8 cellular contexts compared by ENCODE assay signal in the genomic region with DNA sequence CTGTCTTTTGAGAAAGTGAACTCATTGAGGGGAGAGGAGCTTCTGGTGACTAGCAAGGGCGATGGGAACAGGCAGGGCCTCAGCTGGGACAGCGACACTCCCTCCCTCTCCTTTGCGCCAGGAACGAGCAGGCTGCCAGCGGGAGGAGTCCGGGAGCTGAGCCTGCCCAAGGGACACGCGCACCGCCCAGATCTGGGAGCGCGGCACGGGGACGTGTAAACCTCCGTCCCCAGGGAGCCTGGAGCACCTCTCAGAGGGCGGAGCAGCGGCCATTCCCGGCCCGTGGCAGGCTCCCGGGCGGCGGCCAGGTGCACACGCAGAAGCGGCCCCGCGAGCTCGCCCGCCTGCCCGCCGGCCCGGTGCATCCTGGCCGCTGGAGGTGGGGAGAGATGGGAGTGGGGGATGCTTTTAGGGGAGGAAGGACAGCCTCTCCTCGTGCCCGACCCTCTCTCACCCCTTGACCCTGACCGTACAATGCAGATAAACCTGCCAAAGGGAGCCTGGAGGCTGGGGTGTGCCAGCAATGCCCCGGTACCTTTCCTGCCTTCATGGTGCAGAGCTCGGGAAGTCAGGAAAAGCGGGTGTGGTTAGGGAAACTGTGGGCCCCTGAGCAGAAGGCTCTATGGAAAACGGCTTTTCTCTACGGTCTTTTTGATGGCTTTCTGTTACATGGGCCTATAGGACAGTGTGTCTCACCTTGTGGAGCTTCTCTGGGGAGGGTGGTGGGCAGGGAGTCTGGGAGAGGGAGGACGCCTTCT. TPM values are rescaled to one million over a fixed set of nuclear protein-coding genes. Genes with fewer than 3 reads are reported as not detected.
DNase-seq lines count a peak whose midpoint lies in the region; ATAC-seq and TF ChIP-seq lines count a peak whose summit lies in the region.

No MANE protein-coding gene starts in this region.

- H3K9ac ChIP-seq in SK-N-SH, result no peak overlapping the region

- intact Hi-C loops in sciatic nerve (cut with DNase I), result no loop called here

- TF ChIP-seq EP300 in SK-N-SH (IDR thresholded peaks at IDR 0.05; ENCODE audit: borderline replicate concordance in 1 of 2, low read depth in 1 of 2, low read length in 1 of 2), result no peak

- no peaks in the 10 kb centered on the region for H3K9me3 ChIP-seq in HEK293 (ENCODE audit: control insufficient read depth, insufficient read depth, low read depth, low read length)
- no peaks in the 10 kb centered on the region for H3K9me3 ChIP-seq in SK-N-SH

- H3K27ac ChIP-seq in HEK293 (ENCODE audit: extremely low read depth, low read depth, low read length), result no peak overlapping the region; the same call in 1 of the 2 replicates
- no peak overlapping the region for H3K27ac ChIP-seq in SK-N-SH (ENCODE audit: low read depth in 2 of 2, low read length in 1 of 2)

- no peaks in the 10 kb centered on the region for H3F3A ChIP-seq in SK-N-SH (replicated peaks; ENCODE audit: insufficient read depth)

- CTCF ChIA-PET in HEK293 (lab: Yijun Ruan, JAX), result interaction anchor here (0.6 kb wide), 1 partner anchor 136 kb away, joined by 4 read pairs; no protein-coding TSS in a partner anchor
- CTCF ChIA-PET in SK-N-SH (lab: Yijun Ruan, JAX), result interaction anchor here (0.6 to 2.1 kb wide), 4 partner anchors 8 to 214 kb away, joined by 3 to 6 read pairs (median 3); no protein-coding TSS in a partner anchor

- no peaks in the 10 kb centered on the region for H4K20me1 ChIP-seq in SK-N-SH (ENCODE audit: insufficient read depth)

- DNase-seq in SK-N-SH (peak; percentile 78), hippocampal formation (lab: John Stamatoyannopoulos, UW) (peak; percentile 48 to 75), sciatic nerve (ENCODE audit: low spot score) (no peak), GOT3 (lab: John Stamatoyannopoulos, UW) (no peak)
- DNase-seq in stimulated activated CD4-positive, alpha-beta T cell treated with anti-CD3 and anti-CD28 coated beads, Interleukin-15, amount 100 ng/mL, for 24 hours, result no peak

- peak; percentile 32; the same call in 1 of the 2 replicates for TF ChIP-seq CTCF in HEK293 (tag by site-specific recombination; IDR thresholded peaks at IDR 0.05)
- TF ChIP-seq CTCF in SK-N-SH (IDR thresholded peaks at IDR 0.05), result no peak

- peak; percentile 16; the same call in 1 of the 2 replicates for TF ChIP-seq RAD21 in SK-N-SH (IDR thresholded peaks at IDR 0.05; ENCODE audit: low read length)

- H3K27me3 ChIP-seq in SK-N-SH (ENCODE audit: insufficient read depth), result peaks cover 7% of the 10 kb centered on the region; the same call in 1 of the 2 replicates

- H3K4me2 ChIP-seq in SK-N-SH, result peak overlapping the region; percentile 37; the same call in 1 of the 2 replicates

- H3K9me2 ChIP-seq in SK-N-SH, result no peaks in the 10 kb centered on the region

- POLR2A ChIA-PET in HEK293 (lab: Yijun Ruan, JAX) (interaction anchor here (0.7 kb wide), 1 partner anchor 626 kb away, joined by 4 read pairs; no protein-coding TSS in a partner anchor), SK-N-SH (lab: Yijun Ruan, JAX) (no interaction called here)

- WGBS in SK-N-SH (ENCODE audit: low lambda C conversion rate), result 13% methylated on average over 28 of the region's 40 CpGs

- H3K4me1 ChIP-seq in HEK293 (ENCODE audit: control insufficient read depth, insufficient read depth, low read length) (no peaks in the 10 kb centered on the region), SK-N-SH (ENCODE audit: control insufficient read depth in 1 of 2, insufficient read depth in 2 of 2, low read depth in 1 of 2, low read length in 1 of 2) (peaks cover 0 to 4% of the 10 kb centered on the region in 2 experiments; a peak in 1 of 4 replicates)

- H3K36me3 ChIP-seq in HEK293 (ENCODE audit: control insufficient read depth in 2 of 2, insufficient read depth in 1 of 2, low read length in 2 of 2), result no peaks in the 10 kb centered on the region
- no peaks in the 10 kb centered on the region for H3K36me3 ChIP-seq in SK-N-SH (replicated peaks in 1 of 2; ENCODE audit: control insufficient read depth in 1 of 2, insufficient read depth in 2 of 2, low read length in 1 of 2)

- no peaks in the 10 kb centered on the region for H3K79me2 ChIP-seq in SK-N-SH (ENCODE audit: insufficient read depth)

- H3K4me3 ChIP-seq in HEK293 (ENCODE audit: low read depth, low read length) (peak overlapping the region; percentile 32), SK-N-SH (ENCODE audit: low read depth in 2 of 2, low read length in 1 of 2) (peak overlapping the region in 1 of 2 experiments; percentile 46; a peak in 2 of 4 replicates)

- H2AFZ ChIP-seq in SK-N-SH (ENCODE audit: low read depth), result no peak overlapping the region

- ATAC-seq in sciatic nerve, result peak; percentile 38
- ATAC-seq in HG03095 (IDR thresholded peaks at IDR 0.05; ENCODE audit: unreplicated experiment), result no peak
- ATAC-seq in HG02763 (IDR thresholded peaks at IDR 0.05; ENCODE audit: unreplicated experiment), result no peak

TF ChIP-seq in HEK293, 187 proteins besides CTCF, POLR2A, EP300 and RAD21 (continues in another document):
- 0 out of 2 replicates have a peak, but pooled peaks have one; percentile 51 for TF ChIP-seq ZNF600 (tag by site-specific recombination; IDR thresholded peaks at IDR 0.05)
- no peak for TF ChIP-seq BCL11B (tag by site-specific recombination; IDR thresholded peaks at IDR 0.05; ENCODE audit: low read depth)
- no peak for TF ChIP-seq KLF16 (tag by site-specific recombination; IDR thresholded peaks at IDR 0.05)
- no peak for TF ChIP-seq ZNF391 (tag by site-specific recombination; IDR thresholded peaks at IDR 0.05; ENCODE audit: borderline replicate concordance, low read depth)
- TF ChIP-seq ZBTB8A (tag by site-specific recombination; IDR thresholded peaks at IDR 0.05), result peak; percentile 89
- no peak for TF ChIP-seq ZNF169 (tag by site-specific recombination; IDR thresholded peaks at IDR 0.05)
- TF ChIP-seq, protein P1, sequence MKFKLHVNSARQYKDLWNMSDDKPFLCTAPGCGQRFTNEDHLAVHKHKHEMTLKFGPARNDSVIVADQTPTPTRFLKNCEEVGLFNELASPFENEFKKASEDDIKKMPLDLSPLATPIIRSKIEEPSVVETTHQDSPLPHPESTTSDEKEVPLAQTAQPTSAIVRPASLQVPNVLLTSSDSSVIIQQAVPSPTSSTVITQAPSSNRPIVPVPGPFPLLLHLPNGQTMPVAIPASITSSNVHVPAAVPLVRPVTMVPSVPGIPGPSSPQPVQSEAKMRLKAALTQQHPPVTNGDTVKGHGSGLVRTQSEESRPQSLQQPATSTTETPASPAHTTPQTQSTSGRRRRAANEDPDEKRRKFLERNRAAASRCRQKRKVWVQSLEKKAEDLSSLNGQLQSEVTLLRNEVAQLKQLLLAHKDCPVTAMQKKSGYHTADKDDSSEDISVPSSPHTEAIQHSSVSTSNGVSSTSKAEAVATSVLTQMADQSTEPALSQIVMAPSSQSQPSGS (tag by site-specific recombination; IDR thresholded peaks at IDR 0.05; ENCODE audit: low read depth), result no peak
- TF ChIP-seq ZSCAN23 (tag by site-specific recombination; IDR thresholded peaks at IDR 0.05), result no peak
- TF ChIP-seq ZNF704 (tag by site-specific recombination; IDR thresholded peaks at IDR 0.05), result no peak
- TF ChIP-seq ZBTB48 (tag by site-specific recombination; IDR thresholded peaks at IDR 0.05), result peak; percentile 86

TF ChIP-seq in SK-N-SH, 30 proteins besides CTCF, POLR2A, EP300 and RAD21:
- TF ChIP-seq FOXJ3 (CRISPR knock-in tag; IDR thresholded peaks at IDR 0.05) (peak; percentile 57; the same call in 1 of the 2 replicates), SMC3 (IDR thresholded peaks at IDR 0.05; ENCODE audit: low read depth, low read length) (peak; percentile 3; the same call in 1 of the 2 replicates), FOSL2 (IDR thresholded peaks at IDR 0.05; ENCODE audit: borderline replicate concordance, low read depth) (no peak), MXI1 (IDR thresholded peaks at IDR 0.05; ENCODE audit: low read depth, low read length) (peak; percentile 21; the same call in 1 of the 2 replicates)

RNA-seq across cellular contexts. Expression of gene AQP4, which starts 2.2 kb away (rescaled TPM):
- not detected in 2 replicates for polyA plus RNA-seq in SK-N-SH (2012; rRNA removed)
- polyA plus RNA-seq in SK-N-SH (2012; cell fraction: cytosol; rRNA removed), result not detected in 2 replicates
- polyA plus RNA-seq in SK-N-SH (2012; cell fraction: nucleus; rRNA removed), result not detected in 2 replicates
- total RNA-seq in sciatic nerve, result 0.27 TPM

Comparison
In these comparisons a context has a peak if more than half of its experiments do, and no peak if none do; other contexts are left out.
1. DNase-seq: peak in SK-N-SH (single experiment) and hippocampal formation (2 of 2); none in sciatic nerve (single experiment), GOT3 (single experiment) and stimulated activated CD4-positive, alpha-beta T cell treated with anti-CD3 and anti-CD28 coated beads, Interleukin-15, amount 100 ng/mL, for 24 hours (single experiment).
2. Of the 4 proteins assayed by ChIP-seq in both HEK293 and SK-N-SH: peak only in HEK293: CTCF and REST; only in SK-N-SH: none; in both: none; in neither: 2.